ENCODE assay signal across 35 cellular contexts in the genomic region with DNA sequence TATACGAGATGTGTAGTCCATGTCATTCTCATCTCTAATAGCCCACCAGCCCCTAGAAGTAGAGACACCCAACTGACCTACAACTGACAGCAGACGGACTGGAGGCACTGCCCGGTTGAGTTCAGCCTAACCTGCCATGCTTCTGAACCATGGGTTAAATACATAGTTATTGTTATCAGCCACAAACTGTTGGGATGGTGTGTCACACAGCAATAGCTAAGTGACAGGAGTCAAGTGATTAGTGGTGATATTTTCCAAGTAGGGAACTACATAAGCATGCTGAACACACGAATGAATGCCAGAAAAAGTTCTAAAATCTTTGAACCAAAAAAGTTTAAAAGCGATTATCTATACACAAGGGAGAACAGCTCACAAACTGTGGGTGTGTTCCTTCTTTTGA.
"Had no signal": no experiment of that assay in that cellular context is flagged by ENCODE, and none has a peak within 500 bp of the region (broad histone marks: within the 10 kb centered on the region; RNA-seq: fewer than 3 reads in every experiment).

No MANE protein-coding gene starts in this region.

- H3K9me3 Mint-ChIP-seq: activated CD4-positive, alpha-beta T cell treated with anti-CD3 and anti-CD28 coated beads, Interleukin-2, amount 10 ng/mL, durations not matched to agents 24 days and 14 days; activated CD8-positive, alpha-beta T cell treated with anti-CD3 and anti-CD28 coated beads for 36 hours; activated naive CD4-positive, alpha-beta T cell treated with anti-CD3 and anti-CD28 coated beads, Interleukin-2, amount 10 ng/mL, durations not matched to agents 7 days and 5 days; activated naive CD4-positive, alpha-beta T cell treated with anti-CD3 and anti-CD28 coated beads, Interleukin-2, amount 50 U/mL, for 24 hours; activated T-cell treated with anti-CD3 and anti-CD28 coated beads, Interleukin-2, amount 50 U/mL, for 4 hours; activated T-cell treated with anti-CD3 and anti-CD28 coated beads, Interleukin-2, amount 50 U/mL, for 72 hours; activated T-helper 1 cell treated with anti-CD3 and anti-CD28 coated beads, Interleukin-12 subunit alpha, Interleukin-12 subunit beta, Interleukin-2, Interleukin-4 antibody, amounts not matched to agents 30 ng/mL and 10 ng/mL and 1 ng/mL, durations not matched to agents 14 hours and 24 hours and 36 hours; T-helper 1 cell treated with Interleukin-12 subunit alpha and Interleukin-12 subunit beta and Interleukin-4 antibody, amounts not matched to agents 30 μg/mL and 1 μg/mL, for 36 hours; T-helper 2 cell treated with Interferon-gamma antibody and Interleukin-4, amounts not matched to agents 5 μg/mL and 100 μg/mL, for 36 hours had no signal

- ATAC-seq: activated CD8-positive, alpha-beta T cell treated with anti-CD3 and anti-CD28 coated beads for 36 hours; activated T-cell treated with anti-CD3 and anti-CD28 coated beads, Interleukin-2, amount 50 U/mL, for 4 hours; activated T-cell treated with anti-CD3 and anti-CD28 coated beads, Interleukin-2, amount 50 U/mL, for 72 hours; body of pancreas had no signal

- H3K27ac Mint-ChIP-seq: activated CD8-positive, alpha-beta T cell treated with anti-CD3 and anti-CD28 coated beads for 36 hours; activated naive CD4-positive, alpha-beta T cell treated with anti-CD3 and anti-CD28 coated beads, Interleukin-2, amount 10 ng/mL, durations not matched to agents 7 days and 5 days; activated naive CD4-positive, alpha-beta T cell treated with anti-CD3 and anti-CD28 coated beads, Interleukin-2, amount 50 U/mL, for 24 hours; activated T-cell treated with anti-CD3 and anti-CD28 coated beads, Interleukin-2, amount 50 U/mL, for 72 hours; activated T-helper 2 cell treated with anti-CD3 and anti-CD28 coated beads, Interferon-gamma antibody, Interleukin-2, Interleukin-4, amounts not matched to agents 10 μg/mL and 5 μg/mL and 100 μg/mL, durations not matched to agents 14 hours and 24 hours and 36 hours; T-helper 1 cell treated with Interleukin-12 subunit alpha and Interleukin-12 subunit beta and Interleukin-4 antibody, amounts not matched to agents 30 μg/mL and 1 μg/mL, for 36 hours; T-helper 2 cell treated with Interferon-gamma antibody and Interleukin-4, amounts not matched to agents 5 μg/mL and 100 μg/mL, for 36 hours had no signal

- DNase-seq: activated B cell treated with CpG ODN at 0.5 μM for 24 hours; activated CD4-positive, alpha-beta T cell treated with anti-CD3 and anti-CD28 coated beads for 4 hours; activated CD4-positive, alpha-beta T cell treated with anti-CD3 and anti-CD28 coated beads, Interleukin-2, amount 10 ng/mL, durations not matched to agents 24 days and 14 days; activated CD4-positive, alpha-beta T cell treated with anti-CD3 and anti-CD28 coated beads, Interleukin-2, amount 50 U/mL, for 1 hour; activated CD4-positive, alpha-beta T cell treated with anti-CD3 and anti-CD28 coated beads, Interleukin-2, amount 50 U/mL, for 4 hours; activated CD4-positive, CD25-positive, alpha-beta regulatory T cell treated with anti-CD3 and anti-CD28 coated beads, Interleukin-2, amount 50 U/mL, for 72 hours; activated CD8-positive, alpha-beta memory T cell treated with anti-CD3 and anti-CD28 coated beads, Interleukin-2, amount 50 U/mL, for 4 hours; activated CD8-positive, alpha-beta T cell treated with anti-CD3 and anti-CD28 coated beads for 36 hours; activated effector memory CD4-positive, alpha-beta T cell treated with Interleukin-2 at 50 U/mL for 16 hours; activated gamma-delta T cell; activated naive CD4-positive, alpha-beta T cell treated with anti-CD3 and anti-CD28 coated beads, Interleukin-2, amount 10 ng/mL, durations not matched to agents 7 days and 5 days; activated naive CD4-positive, alpha-beta T cell treated with Interleukin-2 at 50 U/mL for 16 hours; activated T-cell treated with anti-CD3 and anti-CD28 coated beads for 4 hours; activated T-cell treated with anti-CD3 and anti-CD28 coated beads, Interleukin-2, amount 50 U/mL, for 1 hour; activated T-cell treated with anti-CD3 and anti-CD28 coated beads, Interleukin-2, amount 50 U/mL, for 4 hours; activated T-cell treated with anti-CD3 and anti-CD28 coated beads, Interleukin-2, amount 50 U/mL, for 72 hours; adrenal gland; amniotic stem cell; body of pancreas; brain microvascular endothelial cell; central memory CD4-positive, alpha-beta T cell; T-helper 1 cell; T-helper 2 cell; T-helper 9 cell had no signal

- H3K27ac ChIP-seq: adrenal gland, body of pancreas, brain microvascular endothelial cell, breast epithelium, VCaP had no signal

- H3K4me3 ChIP-seq: adrenal gland, body of pancreas, breast epithelium had no signal

- FAIRE-seq: astrocyte, colon, TTC549 had no signal

- H3K36me3 ChIP-seq: brain microvascular endothelial cell, breast epithelium had no signal

- H3K27me3 ChIP-seq: adrenal gland, body of pancreas, brain microvascular endothelial cell, breast epithelium had no signal

- H3K4me1 ChIP-seq: breast epithelium had no signal

- H3K27me3 Mint-ChIP-seq: activated B cell treated with CpG ODN at 0.5 μM for 24 hours; activated CD4-positive, alpha-beta T cell treated with anti-CD3 and anti-CD28 coated beads, Interleukin-2, amount 10 ng/mL, durations not matched to agents 24 days and 14 days; activated CD8-positive, alpha-beta T cell treated with anti-CD3 and anti-CD28 coated beads for 36 hours; activated naive CD4-positive, alpha-beta T cell treated with anti-CD3 and anti-CD28 coated beads, Interleukin-2, amount 10 ng/mL, durations not matched to agents 7 days and 5 days; activated naive CD4-positive, alpha-beta T cell treated with anti-CD3 and anti-CD28 coated beads, Interleukin-2, amount 50 U/mL, for 24 hours; activated naive CD8-positive, alpha-beta T cell had no signal

- H3K9me3 ChIP-seq: adrenal gland, body of pancreas had no signal

- H3K4me1 Mint-ChIP-seq: activated CD4-positive, alpha-beta T cell treated with anti-CD3 and anti-CD28 coated beads, Interleukin-2, amount 10 ng/mL, durations not matched to agents 24 days and 14 days; activated naive CD4-positive, alpha-beta T cell treated with anti-CD3 and anti-CD28 coated beads, Interleukin-2, amount 10 ng/mL, durations not matched to agents 7 days and 5 days; activated naive CD4-positive, alpha-beta T cell treated with anti-CD3 and anti-CD28 coated beads, Interleukin-2, amount 50 U/mL, for 24 hours had no signal

- H3K4me3 Mint-ChIP-seq: activated B cell treated with CpG ODN at 0.5 μM for 24 hours; activated CD4-positive, alpha-beta T cell treated with anti-CD3 and anti-CD28 coated beads, Interleukin-2, amount 10 ng/mL, durations not matched to agents 24 days and 14 days; activated CD8-positive, alpha-beta T cell treated with anti-CD3 and anti-CD28 coated beads for 36 hours; activated naive CD4-positive, alpha-beta T cell treated with anti-CD3 and anti-CD28 coated beads, Interleukin-2, amount 10 ng/mL, durations not matched to agents 7 days and 5 days; activated naive CD4-positive, alpha-beta T cell treated with anti-CD3 and anti-CD28 coated beads, Interleukin-2, amount 50 U/mL, for 24 hours; activated naive CD8-positive, alpha-beta T cell; activated T-cell treated with anti-CD3 and anti-CD28 coated beads, Interleukin-2, amount 50 U/mL, for 4 hours; activated T-cell treated with anti-CD3 and anti-CD28 coated beads, Interleukin-2, amount 50 U/mL, for 72 hours; activated T-helper 1 cell treated with anti-CD3 and anti-CD28 coated beads, Interleukin-12 subunit alpha, Interleukin-12 subunit beta, Interleukin-2, Interleukin-4 antibody, amounts not matched to agents 30 ng/mL and 10 ng/mL and 1 ng/mL, durations not matched to agents 14 hours and 24 hours and 36 hours; T-helper 1 cell treated with Interleukin-12 subunit alpha and Interleukin-12 subunit beta and Interleukin-4 antibody, amounts not matched to agents 30 μg/mL and 1 μg/mL, for 36 hours; T-helper 2 cell treated with Interferon-gamma antibody and Interleukin-4, amounts not matched to agents 5 μg/mL and 100 μg/mL, for 36 hours had no signal
